9 cellular contexts compared by ENCODE assay signal in genomic region chr7:74178632-74179031, GRCh38. TPM values are rescaled to one million over a fixed set of nuclear protein-coding genes. Genes with fewer than 3 reads are reported as not detected.
DNase-seq lines count a peak whose midpoint lies in the region; TF ChIP-seq lines count a peak whose summit lies in the region.
"Had no signal": no experiment of that assay in that cellular context is flagged by ENCODE, and none has a peak within 500 bp of the region (broad histone marks: within the 10 kb centered on the region; RNA-seq: fewer than 3 reads in every experiment).

No MANE protein-coding gene starts in this region.

- peak overlapping the region; percentile 46; the same call in 1 of the 2 replicates for H3K9ac ChIP-seq in BLaER1
- peak overlapping the region; percentile 6 for H3K9ac ChIP-seq in HUES6 (ENCODE audit: low read length)
- H3K9ac ChIP-seq in muscle layer of colon (ENCODE audit: low read length) = peak overlapping the region; percentile 14
- no peak overlapping the region for H3K9ac ChIP-seq in SK-N-SH

- DNase-seq in astrocyte of the cerebellum (ENCODE audit: low read depth) = peak; percentile 18
- no peak for DNase-seq in NCI-H2081 (lab: John Stamatoyannopoulos, UW)
- DNase-seq in SK-N-SH = no peak
- DNase-seq in activated effector memory CD4-positive, alpha-beta T cell treated with Interleukin-2 at 50 U/mL for 16 hours = no peak
- no peak for DNase-seq in NCI-H1930 (lab: John Stamatoyannopoulos, UW)
- DNase-seq: activated CD8-positive, alpha-beta memory T cell treated with anti-CD3 and anti-CD28 coated beads for 24 hours had no signal

- in situ Hi-C loops in astrocyte of the cerebellum (cut with HindIII; ENCODE audit: low sequenced_read_pairs) = loop anchor here (5.0 to 10.0 kb wide), 2 partner anchors 91 to 114 kb away; no protein-coding TSS in a partner anchor

- TF ChIP-seq CTCF in astrocyte of the cerebellum (IDR thresholded peaks at IDR 0.05; ENCODE audit: low read depth, low read length, missing control alignments) (no peak), SK-N-SH (IDR thresholded peaks at IDR 0.05) (no peak)

- H3K9me3 ChIP-seq in BLaER1 (no peaks in the 10 kb centered on the region), HUES6 (ENCODE audit: control insufficient read depth, insufficient read depth, low read depth, low read length) (no peaks in the 10 kb centered on the region), muscle layer of colon (ENCODE audit: low read length) (no peaks in the 10 kb centered on the region), SK-N-SH (no peaks in the 10 kb centered on the region)

- no peaks in the 10 kb centered on the region for H3K9me2 ChIP-seq in SK-N-SH

- H3K36me3 ChIP-seq in BLaER1 (peaks cover 69% of the 10 kb centered on the region), HUES6 (ENCODE audit: control insufficient read depth, insufficient read depth, low read length) (peaks cover 54% of the 10 kb centered on the region), muscle layer of colon (ENCODE audit: insufficient read depth, low read length) (no peaks in the 10 kb centered on the region), SK-N-SH (replicated peaks in 1 of 2; ENCODE audit: control insufficient read depth in 1 of 2, insufficient read depth in 2 of 2, low read length in 1 of 2) (peaks cover 27 to 44% of the 10 kb centered on the region in 2 experiments)

- POLR2A ChIA-PET in SK-N-SH (lab: Yijun Ruan, JAX) = interaction anchor here (0.5 to 1.1 kb wide), 2 partner anchors 62 to 98 kb away, joined by 3 read pairs; no protein-coding TSS in a partner anchor

- no peak overlapping the region for H2AFZ ChIP-seq in SK-N-SH (ENCODE audit: low read depth)

- peaks cover 3% of the 10 kb centered on the region for H3F3A ChIP-seq in SK-N-SH (replicated peaks; ENCODE audit: insufficient read depth)

- H3K4me1 ChIP-seq in BLaER1 = peaks cover 80% of the 10 kb centered on the region
- peaks cover 33% of the 10 kb centered on the region for H3K4me1 ChIP-seq in HUES6 (ENCODE audit: control insufficient read depth, insufficient read depth, low read length)
- H3K4me1 ChIP-seq in muscle layer of colon (ENCODE audit: insufficient read depth, low read length) = peaks cover 80% of the 10 kb centered on the region
- H3K4me1 ChIP-seq in SK-N-SH (ENCODE audit: control insufficient read depth in 1 of 2, insufficient read depth in 2 of 2, low read depth in 1 of 2, low read length in 1 of 2) = peaks cover 15 to 25% of the 10 kb centered on the region in 2 experiments; a peak in 3 of 4 replicates

- H3K27me3 ChIP-seq in BLaER1 = no peaks in the 10 kb centered on the region
- no peaks in the 10 kb centered on the region for H3K27me3 ChIP-seq in HUES6 (ENCODE audit: control insufficient read depth, insufficient read depth, low read length)
- H3K27me3 ChIP-seq in muscle layer of colon (ENCODE audit: control insufficient read depth in 1 of 2, insufficient read depth in 2 of 2, low read length in 2 of 2) = no peaks in the 10 kb centered on the region
- no peaks in the 10 kb centered on the region for H3K27me3 ChIP-seq in SK-N-SH (ENCODE audit: insufficient read depth)

- H4K20me1 ChIP-seq in BLaER1 (peaks cover 94% of the 10 kb centered on the region), SK-N-SH (ENCODE audit: insufficient read depth) (peaks cover 91% of the 10 kb centered on the region)

- no peak for TF ChIP-seq RAD21 in SK-N-SH (IDR thresholded peaks at IDR 0.05; ENCODE audit: low read length)

- H3K4me2 ChIP-seq in BLaER1 (peak overlapping the region; percentile 94), SK-N-SH (no peak overlapping the region)

- H3K79me2 ChIP-seq in SK-N-SH (ENCODE audit: insufficient read depth) = peaks cover 96% of the 10 kb centered on the region

- TF ChIP-seq EP300 in SK-N-SH (IDR thresholded peaks at IDR 0.05; ENCODE audit: borderline replicate concordance in 1 of 2, low read depth in 1 of 2, low read length in 1 of 2) = no peak

- H3K27ac ChIP-seq in BLaER1 = peak overlapping the region; percentile 28
- H3K27ac ChIP-seq in HUES6 (ENCODE audit: low read depth, low read length) = no peak overlapping the region; the same call in 1 of the 2 replicates
- H3K27ac ChIP-seq in muscle layer of colon (ENCODE audit: low read depth, low read length) = no peak overlapping the region
- no peak overlapping the region for H3K27ac ChIP-seq in SK-N-SH (ENCODE audit: low read depth in 2 of 2, low read length in 1 of 2)

- H3K4me3 ChIP-seq in BLaER1 (no peak overlapping the region), HUES6 (ENCODE audit: low read depth, low read length) (no peak overlapping the region), astrocyte of the cerebellum (ENCODE audit: low read depth, low read length) (no peak overlapping the region), muscle layer of colon (ENCODE audit: low read depth in 1 of 2, low read length in 2 of 2) (no peak overlapping the region), SK-N-SH (ENCODE audit: low read depth in 2 of 2, low read length in 1 of 2) (no peak overlapping the region)

- CTCF ChIA-PET in SK-N-SH (lab: Yijun Ruan, JAX) = interaction anchor here (0.6 to 6.8 kb wide), 12 partner anchors 8 to 388 kb away, joined by 3 to 50 read pairs (median 3); no protein-coding TSS in a partner anchor

- WGBS in SK-N-SH (ENCODE audit: low lambda C conversion rate) = 86% methylated on average over 9 of the region's 9 CpGs

TF ChIP-seq in SK-N-SH, 30 proteins besides CTCF, POLR2A, EP300 and RAD21:
- TF ChIP-seq RCOR1 (IDR thresholded peaks at IDR 0.05; ENCODE audit: low read length) = no peak
- no peak for TF ChIP-seq CHD2 (IDR thresholded peaks at IDR 0.05; ENCODE audit: low read length, partially characterized antibody)
- no peak for TF ChIP-seq SIN3A (IDR thresholded peaks at IDR 0.05; ENCODE audit: borderline replicate concordance, low read depth, low read length)

RNA-seq across cellular contexts. Expression of gene EIF4H, which starts 4.5 kb away (rescaled TPM):
- polyA plus RNA-seq in SK-N-SH (2012; rRNA removed) = 443 and 468 TPM in 2 replicates
- 373 and 432 TPM in 2 replicates for polyA plus RNA-seq in SK-N-SH (2012; cell fraction: cytosol; rRNA removed)
- 258 and 306 TPM in 2 replicates for polyA plus RNA-seq in SK-N-SH (2012; cell fraction: nucleus; rRNA removed)

RNA-seq across cellular contexts. Expression of gene LAT2, which starts 31.2 kb away (rescaled TPM):
- 2.4 and 2.5 TPM in 2 replicates for polyA plus RNA-seq in SK-N-SH (2012; rRNA removed)
- polyA plus RNA-seq in SK-N-SH (2012; cell fraction: cytosol; rRNA removed) = 1.2 and 2.4 TPM in 2 replicates
- 4.7 and 5.1 TPM in 2 replicates for polyA plus RNA-seq in SK-N-SH (2012; cell fraction: nucleus; rRNA removed)
